Comparison of ENCODE assay signal across 14 cellular contexts in the genomic region with DNA sequence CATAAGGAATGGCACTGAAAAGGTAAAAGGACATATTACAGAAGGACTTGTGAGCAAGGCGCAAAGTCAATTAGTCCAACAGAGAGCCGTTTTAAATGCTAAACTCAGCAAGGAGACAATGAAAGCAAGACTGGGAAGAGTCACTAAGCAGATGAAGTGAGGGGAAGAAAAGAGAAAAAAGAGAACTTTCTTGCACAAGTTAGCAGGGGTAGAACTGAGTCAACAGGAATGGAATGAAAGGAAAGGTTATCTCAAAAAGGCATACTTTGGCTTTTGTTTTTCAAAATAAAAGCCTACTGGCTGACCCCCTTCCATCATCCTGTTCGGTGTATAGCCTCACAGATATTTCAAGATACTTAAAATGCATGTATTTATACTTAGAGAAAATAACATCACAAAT.
DNase-seq lines count a peak whose midpoint lies in the region; TF ChIP-seq lines count a peak whose summit lies in the region.
"Had no signal": no experiment of that assay in that cellular context is flagged by ENCODE, and none has a peak within 500 bp of the region (broad histone marks: within the 10 kb centered on the region; RNA-seq: fewer than 3 reads in every experiment).

No MANE protein-coding gene starts in this region.

- no peaks in the 10 kb centered on the region for H3K27me3 ChIP-seq in ACC112 (ENCODE audit: insufficient read depth, low read length)
- H3K27me3 ChIP-seq in adipocyte (replicated peaks; ENCODE audit: control insufficient read depth, insufficient read depth, low read length), result no peaks in the 10 kb centered on the region
- H3K27me3 ChIP-seq in suprapubic skin, result no peaks in the 10 kb centered on the region
- H3K27me3 ChIP-seq in dorsolateral prefrontal cortex, result no peaks in the 10 kb centered on the region
- H3K27me3 ChIP-seq: body of pancreas, upper lobe of right lung had no signal

- H3K79me2 ChIP-seq in ACC112 (ENCODE audit: control insufficient read depth, insufficient read depth, low read length, unreplicated experiment), result no peaks in the 10 kb centered on the region
- H3K79me2 ChIP-seq: parathyroid adenoma had no signal

- no peak for TF ChIP-seq POLR2A in suprapubic skin (IDR thresholded peaks at IDR 0.05)

- DNase-seq in HS-5 (ENCODE audit: low read depth), result peak; percentile 56
- peak; percentile 62 for DNase-seq in adipocyte (ENCODE audit: low read depth)
- peak; percentile 40 for DNase-seq in hepatic stellate cell (ENCODE audit: low spot score)
- no peak for DNase-seq in pons (ENCODE audit: low spot score)
- DNase-seq in suprapubic skin (ENCODE audit: low spot score in 2 of 2), result no peak
- no peak for DNase-seq in dorsolateral prefrontal cortex
- DNase-seq in KBM-7, result no peak
- DNase-seq: activated CD4-positive, alpha-beta T cell treated with anti-CD3 and anti-CD28 coated beads for 48 hours; body of pancreas; T-helper 1 cell; upper lobe of right lung had no signal

- H3K9me3 ChIP-seq in adipocyte (ENCODE audit: control insufficient read depth, low read length) (no peaks in the 10 kb centered on the region), suprapubic skin (no peaks in the 10 kb centered on the region)
- H3K9me3 ChIP-seq: body of pancreas, upper lobe of right lung had no signal

- no peak for TF ChIP-seq EP300 in suprapubic skin (IDR thresholded peaks at IDR 0.05)

- in situ Hi-C loops in KBM-7 (cut with MboI; ENCODE audit: low pct_unique_long_range_greater_than_20kb, low sequenced_read_pairs), result no loop called here

- H3K9ac ChIP-seq in adipocyte (ENCODE audit: low read length), result peak overlapping the region; percentile 37
- H3K9ac ChIP-seq: parathyroid adenoma had no signal

- H3K36me3 ChIP-seq in ACC112 (ENCODE audit: insufficient read depth, low read length), result peaks cover 7% of the 10 kb centered on the region
- no peaks in the 10 kb centered on the region for H3K36me3 ChIP-seq in adipocyte (ENCODE audit: control insufficient read depth, insufficient read depth, low read length, severe bottlenecking)
- H3K36me3 ChIP-seq in suprapubic skin, result no peaks in the 10 kb centered on the region
- H3K36me3 ChIP-seq: upper lobe of right lung had no signal

- intact Hi-C loops in dorsolateral prefrontal cortex (cut with DNase I), result no loop called here

- H3K27ac ChIP-seq in ACC112 (ENCODE audit: low read depth, low read length) (peak overlapping the region; percentile 91), suprapubic skin (no peak overlapping the region), dorsolateral prefrontal cortex (no peak overlapping the region)
- H3K27ac ChIP-seq: body of pancreas, parathyroid adenoma, upper lobe of right lung had no signal

- 78% methylated on average over 3 of the region's 3 CpGs for WGBS in suprapubic skin

- H2AFZ ChIP-seq in ACC112 (ENCODE audit: low read length, unreplicated experiment), result peak overlapping the region; percentile 16
- H2AFZ ChIP-seq: parathyroid adenoma had no signal

- TF ChIP-seq CTCF in suprapubic skin (IDR thresholded peaks at IDR 0.05) (no peak), dorsolateral prefrontal cortex (IDR thresholded peaks at IDR 0.05 in 54 of 56, conservative IDR thresholded peaks at IDR 0.05 in 2 of 56; ENCODE audit: low read depth in 1 of 56, partially characterized antibody in 56 of 56) (no peak)

- H3K4me1 ChIP-seq in ACC112 (ENCODE audit: control insufficient read depth, insufficient read depth, low read length, unreplicated experiment), result peaks cover 56% of the 10 kb centered on the region
- H3K4me1 ChIP-seq in adipocyte (ENCODE audit: control insufficient read depth, insufficient read depth, low read length), result peaks cover 28% of the 10 kb centered on the region
- no peaks in the 10 kb centered on the region for H3K4me1 ChIP-seq in suprapubic skin
- H3K4me1 ChIP-seq: body of pancreas, parathyroid adenoma, upper lobe of right lung had no signal

- H3K4me3 ChIP-seq in ACC112 (ENCODE audit: low read depth, low read length), result peak overlapping the region; percentile 52
- no peak overlapping the region for H3K4me3 ChIP-seq in adipocyte (ENCODE audit: low read length)
- H3K4me3 ChIP-seq in suprapubic skin, result no peak overlapping the region
- H3K4me3 ChIP-seq in dorsolateral prefrontal cortex, result no peak overlapping the region
- H3K4me3 ChIP-seq: body of pancreas, lung, upper lobe of right lung had no signal

Comparison
In these comparisons a context has a peak if more than half of its experiments do, and no peak if none do; other contexts are left out.
1. DNase-seq: peak in HS-5 (single experiment), adipocyte (single experiment) and hepatic stellate cell (single experiment); none in pons (single experiment), suprapubic skin (0 of 2), dorsolateral prefrontal cortex (0 of 10) and KBM-7 (single experiment).